ENCODE assay signal across 20 cellular contexts in the genomic region with DNA sequence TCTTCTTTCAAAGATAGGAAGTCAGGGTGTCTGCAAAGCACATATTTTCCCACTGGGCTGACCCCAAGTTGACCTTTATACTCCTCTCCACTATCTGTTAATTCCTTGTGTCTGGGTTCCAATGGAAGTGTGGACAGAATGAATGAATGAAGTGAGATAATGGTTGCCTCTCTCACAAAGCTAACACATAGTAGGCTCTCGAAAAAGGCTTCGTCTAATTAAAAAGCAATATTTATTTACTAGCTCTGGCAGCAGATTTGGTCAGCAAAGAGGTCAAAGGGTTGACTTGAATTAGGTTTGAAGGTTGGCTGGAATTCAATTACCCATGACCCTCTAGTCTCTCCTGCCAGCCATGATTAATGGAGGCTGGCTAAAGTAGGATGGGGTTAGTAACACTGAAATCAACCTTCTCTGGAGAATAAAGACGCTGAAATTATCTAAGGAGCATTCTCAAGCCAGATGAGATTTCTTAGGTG.
"Had no signal": no experiment of that assay in that cellular context is flagged by ENCODE, and none has a peak within 500 bp of the region (broad histone marks: within the 10 kb centered on the region; RNA-seq: fewer than 3 reads in every experiment).

No MANE protein-coding gene starts in this region.

- ATAC-seq: activated CD8-positive, alpha-beta T cell treated with anti-CD3 and anti-CD28 coated beads for 36 hours; activated T-cell treated with anti-CD3 and anti-CD28 coated beads, Interleukin-2, amount 50 U/mL, for 4 hours; gastrocnemius medialis; heart right ventricle; left lobe of liver; natural killer cell; WTC11 had no signal

- H3K27ac ChIP-seq: gastrocnemius medialis, prostate gland, spleen, stomach had no signal

- H3K9me3 ChIP-seq: gastrocnemius medialis, heart right ventricle, prostate gland, sigmoid colon, stomach had no signal

- H3K4me3 ChIP-seq: coronary artery, gastrocnemius medialis, heart right ventricle, prostate gland, sigmoid colon, spleen, stomach had no signal

- H3K27me3 ChIP-seq: gastrocnemius medialis, heart right ventricle, sigmoid colon, spleen, stomach had no signal

- H3K4me3 Mint-ChIP-seq: activated CD8-positive, alpha-beta T cell treated with anti-CD3 and anti-CD28 coated beads for 36 hours; activated naive CD8-positive, alpha-beta T cell; activated T-cell treated with anti-CD3 and anti-CD28 coated beads, Interleukin-2, amount 50 U/mL, for 4 hours; brain; central memory CD8-positive, alpha-beta T cell; memory B cell; natural killer cell; WTC11 had no signal

- DNase-seq: activated CD4-positive, alpha-beta T cell treated with anti-CD3 and anti-CD28 coated beads for 4 hours; activated CD8-positive, alpha-beta T cell treated with anti-CD3 and anti-CD28 coated beads for 36 hours; activated gamma-delta T cell; activated T-cell treated with anti-CD3 and anti-CD28 coated beads, Interleukin-2, amount 50 U/mL, for 4 hours; gastrocnemius medialis; heart right ventricle; natural killer cell; occipital lobe; sigmoid colon; spleen; stimulated activated CD4-positive, alpha-beta T cell treated with anti-CD3 and anti-CD28 coated beads, Interleukin-1b, Interleukin-23, amount 100 ng/mL, for 48 hours; stomach had no signal

- H3K36me3 Mint-ChIP-seq: activated naive CD8-positive, alpha-beta T cell; brain; memory B cell had no signal

- H3K4me1 Mint-ChIP-seq: central memory CD8-positive, alpha-beta T cell; natural killer cell had no signal

- H3K9me3 Mint-ChIP-seq: activated T-cell treated with anti-CD3 and anti-CD28 coated beads, Interleukin-2, amount 50 U/mL, for 4 hours; central memory CD8-positive, alpha-beta T cell; memory B cell; natural killer cell had no signal

- H3K36me3 ChIP-seq: gastrocnemius medialis, heart right ventricle, prostate gland, sigmoid colon, spleen, stomach had no signal

- H3K27me3 Mint-ChIP-seq: activated CD8-positive, alpha-beta T cell treated with anti-CD3 and anti-CD28 coated beads for 36 hours; activated naive CD8-positive, alpha-beta T cell; brain; central memory CD8-positive, alpha-beta T cell had no signal

- H3K4me1 ChIP-seq: prostate gland had no signal

- H3K27ac Mint-ChIP-seq: activated CD8-positive, alpha-beta T cell treated with anti-CD3 and anti-CD28 coated beads for 36 hours; activated naive CD8-positive, alpha-beta T cell; memory B cell; natural killer cell; WTC11 had no signal
